In genomic region chr3:78867409-78868372, GRCh38 we compare ENCODE assay signal across 18 cellular contexts.
DNase-seq lines count a peak whose midpoint lies in the region; ATAC-seq, FAIRE-seq and TF ChIP-seq lines count a peak whose summit lies in the region.
"Had no signal": no experiment of that assay in that cellular context is flagged by ENCODE, and none has a peak within 500 bp of the region (broad histone marks: within the 10 kb centered on the region; RNA-seq: fewer than 3 reads in every experiment).

No MANE protein-coding gene starts in this region.

- no peaks in the 10 kb centered on the region for H3K27me3 ChIP-seq in ACC112 (ENCODE audit: insufficient read depth, low read length)
- H3K27me3 ChIP-seq in astrocyte (ENCODE audit: insufficient read depth, low read length) = no peaks in the 10 kb centered on the region
- no peaks in the 10 kb centered on the region for H3K27me3 ChIP-seq in hepatocyte
- H3K27me3 ChIP-seq: sigmoid colon, stomach had no signal

- TF ChIP-seq CTCF in HEK293 (tag by site-specific recombination; IDR thresholded peaks at IDR 0.05) (no peak), astrocyte (IDR thresholded peaks at IDR 0.05; ENCODE audit: insufficient read depth, low read depth, low read length) (no peak), hepatocyte (IDR thresholded peaks at IDR 0.05; ENCODE audit: poor library complexity) (no peak)

- DNase-seq in astrocyte (ENCODE audit: low read depth) = peak; percentile 82
- no peak for DNase-seq in hepatocyte (ENCODE audit: low spot score)
- no peak for DNase-seq in activated CD4-positive, alpha-beta T cell treated with anti-CD3 and anti-CD28 coated beads, Interleukin-2, amount 50 U/mL, for 1 hour
- no peak for DNase-seq in NCI-H510A treated with DMSO at 0.1 percent for 48 hours (lab: John Stamatoyannopoulos, UW)
- DNase-seq: activated naive CD8-positive, alpha-beta T cell treated with anti-CD3 and anti-CD28 coated beads, Interleukin-2, amount 50 U/mL, for 24 hours; activated T-cell treated with anti-CD3 and anti-CD28 coated beads for 4 hours; glutamatergic neuron; naive B cell; PC-3; sigmoid colon; stomach had no signal

- no peak overlapping the region for H3K4me3 Mint-ChIP-seq in astrocyte (ENCODE audit: unreplicated experiment)
- H3K4me3 Mint-ChIP-seq: activated naive CD8-positive, alpha-beta T cell treated with anti-CD3 and anti-CD28 coated beads, Interleukin-2, amount 50 U/mL, for 24 hours; naive B cell; WTC11 had no signal

- H3K36me3 Mint-ChIP-seq in astrocyte (ENCODE audit: low read depth, unreplicated experiment) = no peaks in the 10 kb centered on the region
- H3K36me3 Mint-ChIP-seq: naive B cell, WTC11 had no signal

- H3K4me2 ChIP-seq in astrocyte (ENCODE audit: low read length) (peak overlapping the region; percentile 70), hepatocyte (peak overlapping the region; percentile 19)

- no peaks in the 10 kb centered on the region for H3K27me3 Mint-ChIP-seq in astrocyte (ENCODE audit: low read depth, unreplicated experiment)
- H3K27me3 Mint-ChIP-seq: activated naive CD8-positive, alpha-beta T cell treated with anti-CD3 and anti-CD28 coated beads, Interleukin-2, amount 50 U/mL, for 24 hours; naive B cell had no signal

- H3K27ac ChIP-seq in ACC112 (ENCODE audit: low read depth, low read length) (peak overlapping the region; percentile 60), HEK293 (ENCODE audit: extremely low read depth, low read depth, low read length) (peak overlapping the region; percentile 40; the same call in 1 of the 2 replicates), astrocyte (ENCODE audit: low read depth, low read length) (peak overlapping the region; percentile 68), hepatocyte (peak overlapping the region; percentile 32)
- H3K27ac ChIP-seq: C4-2B, sigmoid colon, stomach had no signal

- H2AFZ ChIP-seq in ACC112 (ENCODE audit: low read length, unreplicated experiment) (peak overlapping the region; percentile 5), astrocyte (ENCODE audit: low read depth, low read length) (no peak overlapping the region), hepatocyte (no peak overlapping the region)

- H3K4me1 ChIP-seq in ACC112 (ENCODE audit: control insufficient read depth, insufficient read depth, low read length, unreplicated experiment) (peaks cover 41% of the 10 kb centered on the region), HEK293 (ENCODE audit: control insufficient read depth, insufficient read depth, low read length) (peaks cover 8% of the 10 kb centered on the region), astrocyte (ENCODE audit: insufficient read depth, low read length) (peaks cover 10% of the 10 kb centered on the region), hepatocyte (ENCODE audit: insufficient read depth) (peaks cover 16% of the 10 kb centered on the region)

- peaks cover 23% of the 10 kb centered on the region for H3K4me1 Mint-ChIP-seq in astrocyte (ENCODE audit: low read depth, unreplicated experiment)
- H3K4me1 Mint-ChIP-seq: activated naive CD8-positive, alpha-beta T cell treated with anti-CD3 and anti-CD28 coated beads, Interleukin-2, amount 50 U/mL, for 24 hours; naive B cell had no signal

- no peaks in the 10 kb centered on the region for H3K9me2 ChIP-seq in hepatocyte (replicated peaks; ENCODE audit: insufficient read depth)

- H3K9ac ChIP-seq in astrocyte (ENCODE audit: low read length) = peak overlapping the region; percentile 45

- no peaks in the 10 kb centered on the region for H3K79me2 ChIP-seq in ACC112 (ENCODE audit: control insufficient read depth, insufficient read depth, low read length, unreplicated experiment)
- no peaks in the 10 kb centered on the region for H3K79me2 ChIP-seq in astrocyte (ENCODE audit: insufficient read depth, low read length)
- H3K79me2 ChIP-seq in hepatocyte = peaks cover 4% of the 10 kb centered on the region

- peak overlapping the region; percentile 62 for H3K27ac Mint-ChIP-seq in astrocyte (ENCODE audit: unreplicated experiment)
- H3K27ac Mint-ChIP-seq: activated naive CD8-positive, alpha-beta T cell treated with anti-CD3 and anti-CD28 coated beads, Interleukin-2, amount 50 U/mL, for 24 hours; naive B cell had no signal

- POLR2A ChIA-PET in HEK293 (lab: Yijun Ruan, JAX) = no interaction called here

- ATAC-seq in GM18519 (IDR thresholded peaks at IDR 0.05; ENCODE audit: low FRiP score, unreplicated experiment) (no peak), HG02884 (IDR thresholded peaks at IDR 0.05; ENCODE audit: unreplicated experiment) (no peak)
- ATAC-seq: activated naive CD8-positive, alpha-beta T cell treated with anti-CD3 and anti-CD28 coated beads, Interleukin-2, amount 50 U/mL, for 24 hours; PC-3; WTC11 had no signal

- H3K4me3 ChIP-seq in ACC112 (ENCODE audit: low read depth, low read length) (peak overlapping the region; percentile 59), HEK293 (ENCODE audit: low read depth, low read length) (no peak overlapping the region), astrocyte (ENCODE audit: insufficient read depth, low read depth, low read length) (no peak overlapping the region), hepatocyte (no peak overlapping the region)
- H3K4me3 ChIP-seq: sigmoid colon, stomach had no signal

- 40% methylated on average over 7 of the region's 7 CpGs for WGBS in hepatocyte (ENCODE audit: low lambda C conversion rate, missing lambda C conversion rate)

- peak; percentile 20 for FAIRE-seq in astrocyte (lab: Jason Lieb, UNC)
- FAIRE-seq: G401.6 had no signal

- no peaks in the 10 kb centered on the region for H3K36me3 ChIP-seq in ACC112 (ENCODE audit: insufficient read depth, low read length)
- no peaks in the 10 kb centered on the region for H3K36me3 ChIP-seq in HEK293 (ENCODE audit: control insufficient read depth in 2 of 2, insufficient read depth in 1 of 2, low read length in 2 of 2)
- no peaks in the 10 kb centered on the region for H3K36me3 ChIP-seq in astrocyte (ENCODE audit: insufficient read depth, low read length)
- H3K36me3 ChIP-seq in hepatocyte (replicated peaks; ENCODE audit: insufficient read depth, low read depth) = no peaks in the 10 kb centered on the region
- H3K36me3 ChIP-seq: sigmoid colon, stomach had no signal

- no peaks in the 10 kb centered on the region for H4K20me1 ChIP-seq in astrocyte (ENCODE audit: insufficient read depth, low read length)
- H4K20me1 ChIP-seq in hepatocyte (ENCODE audit: insufficient read depth, poor library complexity, severe bottlenecking) = no peaks in the 10 kb centered on the region

- CTCF ChIA-PET in HEK293 (lab: Yijun Ruan, JAX) = no interaction called here

- no peaks in the 10 kb centered on the region for H3K9me3 Mint-ChIP-seq in astrocyte (ENCODE audit: unreplicated experiment)
- H3K9me3 Mint-ChIP-seq: activated naive CD8-positive, alpha-beta T cell treated with anti-CD3 and anti-CD28 coated beads, Interleukin-2, amount 50 U/mL, for 24 hours; WTC11 had no signal

- H3K9me3 ChIP-seq in HEK293 (ENCODE audit: control insufficient read depth, insufficient read depth, low read depth, low read length) (no peaks in the 10 kb centered on the region), astrocyte (ENCODE audit: insufficient read depth, low read depth, low read length) (no peaks in the 10 kb centered on the region), hepatocyte (ENCODE audit: low read depth) (no peaks in the 10 kb centered on the region)
- H3K9me3 ChIP-seq: sigmoid colon, stomach had no signal

TF ChIP-seq in HEK293, 187 proteins besides CTCF, POLR2A, EP300 and RAD21 (continues in another document):
- TF ChIP-seq ZBTB11 (tag by site-specific recombination; conservative IDR thresholded peaks at IDR 0.05; ENCODE audit: low read depth) (no peak), FEZF1 (tag by site-specific recombination; IDR thresholded peaks at IDR 0.05) (0 out of 2 replicates have a peak, but pooled peaks have one; percentile 26), ZNF629 (tag by site-specific recombination; IDR thresholded peaks at IDR 0.05) (peak; percentile 64), ATF2 (tag by site-specific recombination; IDR thresholded peaks at IDR 0.05; ENCODE audit: low read depth) (peak; percentile 60)
